23 cellular contexts compared by ENCODE assay signal in genomic region chr4:40606239-40606767, GRCh38. TPM values are rescaled to one million over a fixed set of nuclear protein-coding genes. Genes with fewer than 3 reads are reported as not detected.
DNase-seq lines count a peak whose midpoint lies in the region; ATAC-seq and TF ChIP-seq lines count a peak whose summit lies in the region.
"Had no signal": no experiment of that assay in that cellular context is flagged by ENCODE, and none has a peak within 500 bp of the region (broad histone marks: within the 10 kb centered on the region; RNA-seq: fewer than 3 reads in every experiment).

No MANE protein-coding gene starts in this region.

- H3K27me3 Mint-ChIP-seq in dendritic cell treated with granulocyte-macrophage colony-stimulating factor and Interleukin-4, amounts not matched to agents 40 ng/mL and 50 ng/mL, for 4 days, result no peaks in the 10 kb centered on the region
- peaks cover 8% of the 10 kb centered on the region for H3K27me3 Mint-ChIP-seq in nephron progenitor cell (ENCODE audit: low read depth, poor library complexity)
- H3K27me3 Mint-ChIP-seq: activated B cell treated with CpG ODN at 0.5 μM for 24 hours; stimulated activated naive B cell treated with anti-CD40 and anti-IgM and Interleukin-4, amounts not matched to agents 10 μg/mL and 1 μg/mL and 100 μg/mL, for 72 hours had no signal

- peaks cover 0 to 57% (median 0%) of the 10 kb centered on the region in 9 donors for H3K4me1 ChIP-seq in heart right ventricle
- H3K4me1 ChIP-seq: HAP-1 had no signal

- H3K36me3 Mint-ChIP-seq in dendritic cell treated with granulocyte-macrophage colony-stimulating factor and Interleukin-4, amounts not matched to agents 40 ng/mL and 50 ng/mL, for 4 days (ENCODE audit: low read depth), result peaks cover 82% of the 10 kb centered on the region
- peaks cover 6% of the 10 kb centered on the region for H3K36me3 Mint-ChIP-seq in nephron progenitor cell (ENCODE audit: low read depth)
- H3K36me3 Mint-ChIP-seq: naive thymus-derived CD8-positive, alpha-beta T cell had no signal

- no peaks in the 10 kb centered on the region for H3K36me3 ChIP-seq in heart right ventricle
- H3K36me3 ChIP-seq: HAP-1 had no signal

- 60 to 70% methylated on average over 6 of the region's 6 CpGs for WGBS in heart right ventricle, 2 donors

- H3K9me3 ChIP-seq in AG04450 (ENCODE audit: control insufficient read depth, insufficient read depth, low read length) (no peaks in the 10 kb centered on the region), heart right ventricle (no peaks in the 10 kb centered on the region)
- H3K9me3 ChIP-seq: HAP-1 had no signal

- H3K27me3 ChIP-seq in AG04450 (ENCODE audit: control insufficient read depth, insufficient read depth, low read length) (no peaks in the 10 kb centered on the region), heart right ventricle (peaks cover 0 to 9% (median 0%) of the 10 kb centered on the region in 7 donors)

- TF ChIP-seq CTCF in AG04450 (IDR thresholded peaks at IDR 0.05; ENCODE audit: low read depth, low read length) (peak; percentile 29; the same call in 1 of the 2 replicates), nephron progenitor cell (IDR thresholded peaks at IDR 0.05) (no peak), heart right ventricle (IDR thresholded peaks at IDR 0.05) (no peak)

- ATAC-seq in heart right ventricle (no peak), GM19397 (IDR thresholded peaks at IDR 0.05; ENCODE audit: unreplicated experiment) (no peak)
- ATAC-seq: activated T-cell treated with anti-CD3 and anti-CD28 coated beads, Interleukin-2, amount 50 U/mL, for 4 hours; naive thymus-derived CD8-positive, alpha-beta T cell; stimulated activated naive B cell treated with anti-CD40 and anti-IgM and Interleukin-4, amounts not matched to agents 10 μg/mL and 1 μg/mL and 100 μg/mL, for 72 hours had no signal

- DNase-seq in AG04450 (ENCODE audit: low read depth, low spot score) (no peak), HuH-7 (ENCODE audit: low spot score) (peak; percentile 43), nephron progenitor cell (no peak), heart right ventricle (no peak)
- no peak for DNase-seq in activated CD4-positive, CD25-positive, alpha-beta regulatory T cell (lab: John Stamatoyannopoulos, UW)
- no peak for DNase-seq in activated naive CD4-positive, alpha-beta T cell (lab: John Stamatoyannopoulos, UW)
- DNase-seq: activated B cell treated with CpG ODN at 0.5 μM for 24 hours; activated CD4-positive, alpha-beta T cell treated with anti-CD3 and anti-CD28 coated beads, Interleukin-2, amount 50 U/mL, for 1 hour; activated naive CD4-positive, alpha-beta T cell treated with anti-CD3 and anti-CD28 coated beads for 36 hours; activated T-cell treated with anti-CD3 and anti-CD28 coated beads, Interleukin-2, amount 50 U/mL, for 4 hours; IMR-90; naive thymus-derived CD8-positive, alpha-beta T cell; NCI-H1048; NCI-H1694 treated with DMSO at 0.1 percent for 48 hours; NCI-H2171; NCI-H82; OCI-M1; stimulated activated naive B cell treated with anti-CD40 and anti-IgM and Interleukin-4, amounts not matched to agents 10 μg/mL and 1 μg/mL and 100 μg/mL, for 72 hours had no signal

- H3K27ac Mint-ChIP-seq in dendritic cell treated with granulocyte-macrophage colony-stimulating factor and Interleukin-4, amounts not matched to agents 40 ng/mL and 50 ng/mL, for 4 days, result peak overlapping the region; percentile 88
- H3K27ac Mint-ChIP-seq in nephron progenitor cell, result peak overlapping the region; percentile 11
- H3K27ac Mint-ChIP-seq: activated B cell treated with CpG ODN at 0.5 μM for 24 hours; activated naive CD4-positive, alpha-beta T cell treated with anti-CD3 and anti-CD28 coated beads for 36 hours; naive thymus-derived CD8-positive, alpha-beta T cell; stimulated activated naive B cell treated with anti-CD40 and anti-IgM and Interleukin-4, amounts not matched to agents 10 μg/mL and 1 μg/mL and 100 μg/mL, for 72 hours had no signal

- intact Hi-C loops in dendritic cell treated with granulocyte-macrophage colony-stimulating factor and Interleukin-4, amounts not matched to agents 40 ng/mL and 50 ng/mL, for 4 days (cut with micrococcal nuclease), result no loop called here
- intact Hi-C loops in heart right ventricle (cut with DNase I), result no loop called here

- H3K27ac ChIP-seq in AG04450 (ENCODE audit: low read depth, low read length) (no peak overlapping the region), heart right ventricle (no peak overlapping the region)
- H3K27ac ChIP-seq: RWPE1 had no signal

- POLR2A ChIA-PET in AG04450 (lab: Yijun Ruan, JAX), result no interaction called here

- H3K4me3 Mint-ChIP-seq in dendritic cell treated with granulocyte-macrophage colony-stimulating factor and Interleukin-4, amounts not matched to agents 40 ng/mL and 50 ng/mL, for 4 days, result no peak overlapping the region
- H3K4me3 Mint-ChIP-seq in nephron progenitor cell, result no peak overlapping the region
- H3K4me3 Mint-ChIP-seq: activated B cell treated with CpG ODN at 0.5 μM for 24 hours; activated naive CD4-positive, alpha-beta T cell treated with anti-CD3 and anti-CD28 coated beads for 36 hours; activated T-cell treated with anti-CD3 and anti-CD28 coated beads, Interleukin-2, amount 50 U/mL, for 4 hours; naive thymus-derived CD8-positive, alpha-beta T cell; stimulated activated naive B cell treated with anti-CD40 and anti-IgM and Interleukin-4, amounts not matched to agents 10 μg/mL and 1 μg/mL and 100 μg/mL, for 72 hours had no signal

- CTCF ChIA-PET in AG04450 (lab: Charles Lee), result no interaction called here

- peaks cover 85% of the 10 kb centered on the region for H3K4me1 Mint-ChIP-seq in dendritic cell treated with granulocyte-macrophage colony-stimulating factor and Interleukin-4, amounts not matched to agents 40 ng/mL and 50 ng/mL, for 4 days (ENCODE audit: low read depth)
- peaks cover 19% of the 10 kb centered on the region for H3K4me1 Mint-ChIP-seq in nephron progenitor cell
- H3K4me1 Mint-ChIP-seq: activated B cell treated with CpG ODN at 0.5 μM for 24 hours; naive thymus-derived CD8-positive, alpha-beta T cell had no signal

- no peaks in the 10 kb centered on the region for H3K9me3 Mint-ChIP-seq in dendritic cell treated with granulocyte-macrophage colony-stimulating factor and Interleukin-4, amounts not matched to agents 40 ng/mL and 50 ng/mL, for 4 days
- H3K9me3 Mint-ChIP-seq in nephron progenitor cell, result peaks cover 4% of the 10 kb centered on the region
- H3K9me3 Mint-ChIP-seq: activated B cell treated with CpG ODN at 0.5 μM for 24 hours; activated naive CD4-positive, alpha-beta T cell treated with anti-CD3 and anti-CD28 coated beads for 36 hours; activated T-cell treated with anti-CD3 and anti-CD28 coated beads, Interleukin-2, amount 50 U/mL, for 4 hours; naive thymus-derived CD8-positive, alpha-beta T cell; stimulated activated naive B cell treated with anti-CD40 and anti-IgM and Interleukin-4, amounts not matched to agents 10 μg/mL and 1 μg/mL and 100 μg/mL, for 72 hours had no signal

- no peak overlapping the region for H3K4me3 ChIP-seq in AG04450 (ENCODE audit: low read depth, low read length)
- no peak overlapping the region for H3K4me3 ChIP-seq in heart right ventricle
- H3K4me3 ChIP-seq: HAP-1, lung had no signal

RNA-seq across cellular contexts. Expression of gene RBM47, which starts 23.4 kb away (rescaled TPM):
- polyA plus RNA-seq in AG04450 (2011; rRNA removed) (0.48 and 0.62 TPM in 2 replicates), heart right ventricle (1 to 10 TPM in 1 of 2 donors, under 1 TPM in 1; 0.41 to 1.8 TPM)
- 0.61 and 1.1 TPM in 2 replicates for polyA minus RNA-seq in AG04450 (2011; rRNA and poly(A)+ RNA removed)
- 10 to 100 TPM in 1 of 10 donors, 1 to 10 TPM in 7, under 1 TPM in 2; 0.71 to 14.0 (median 2.5) TPM for total RNA-seq in heart right ventricle
